Comparison of ENCODE assay signal across 1 cellular context in the genomic region with DNA sequence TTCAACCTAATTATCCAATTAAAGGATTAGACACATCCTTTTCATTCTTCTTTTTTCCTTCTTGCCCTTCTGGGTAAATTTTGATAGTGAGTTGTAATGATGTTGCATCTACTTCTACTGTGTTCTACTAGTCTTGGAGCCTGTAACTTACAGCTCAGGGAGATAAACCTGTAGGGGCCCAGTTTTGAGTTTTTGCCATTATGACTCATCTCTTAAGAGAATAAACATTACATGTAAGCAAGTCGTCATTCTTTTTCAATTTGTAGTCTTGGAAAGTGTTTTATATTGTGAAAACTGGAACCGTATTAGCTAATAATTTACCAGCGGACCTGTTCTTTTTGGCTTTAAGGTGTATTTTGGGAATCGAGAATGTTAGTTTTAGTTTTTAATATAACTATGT.
TF ChIP-seq lines count a peak whose summit lies in the region.

No MANE protein-coding gene starts in this region.

TF ChIP-seq in H1, 55 proteins besides CTCF, POLR2A, EP300 and RAD21 (continued from another document):
- TF ChIP-seq HDAC2 (IDR thresholded peaks at IDR 0.05; ENCODE audit: borderline replicate concordance in 1 of 2, low read depth in 2 of 2, low read length in 2 of 2) = no peak
- no peak for TF ChIP-seq NANOG (IDR thresholded peaks at IDR 0.05; ENCODE audit: insufficient read depth, low read depth, low read length, poor library complexity, severe bottlenecking)
- TF ChIP-seq YY1 (IDR thresholded peaks at IDR 0.05; ENCODE audit: low read depth, low read length) = no peak
- TF ChIP-seq GABPA (IDR thresholded peaks at IDR 0.05; ENCODE audit: borderline replicate concordance, insufficient read depth, low read length) = no peak
- no peak for TF ChIP-seq ZNF274 (IDR thresholded peaks at IDR 0.05; ENCODE audit: borderline replicate concordance, extremely low read depth, low read length)
- TF ChIP-seq CHD7 (IDR thresholded peaks at IDR 0.05; ENCODE audit: insufficient replicate concordance, low read length) = no peak
- TF ChIP-seq CTBP2 (IDR thresholded peaks at IDR 0.05; ENCODE audit: borderline replicate concordance, insufficient read depth, insufficient read length, low read length) = no peak
- TF ChIP-seq SUZ12 (IDR thresholded peaks at IDR 0.05; ENCODE audit: low read length) = no peak
- no peak for TF ChIP-seq MAFK (IDR thresholded peaks at IDR 0.05; ENCODE audit: low read depth, low read length)
- no peak for TF ChIP-seq SIN3A (conservative IDR thresholded peaks at IDR 0.05 in 1 of 2, IDR thresholded peaks at IDR 0.05 in 1 of 2; ENCODE audit: low read depth in 1 of 2, low read length in 2 of 2)
- TF ChIP-seq CHD2 (IDR thresholded peaks at IDR 0.05; ENCODE audit: low read length) = no peak
- TF ChIP-seq, protein P1, sequence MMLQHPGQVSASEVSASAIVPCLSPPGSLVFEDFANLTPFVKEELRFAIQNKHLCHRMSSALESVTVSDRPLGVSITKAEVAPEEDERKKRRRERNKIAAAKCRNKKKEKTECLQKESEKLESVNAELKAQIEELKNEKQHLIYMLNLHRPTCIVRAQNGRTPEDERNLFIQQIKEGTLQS (IDR thresholded peaks at IDR 0.05; ENCODE audit: insufficient read depth, low read depth, low read length) = no peak
